1 cellular context compared by ENCODE assay signal in genomic region chr11:64786308-64786707, GRCh38.
TF ChIP-seq lines count a peak whose summit lies in the region.

No MANE protein-coding gene starts in this region.

TF ChIP-seq in K562, 482 proteins besides CTCF, POLR2A, EP300 and RAD21:
- TF ChIP-seq RFX7 (CRISPR knock-in tag; IDR thresholded peaks at IDR 0.05) (no peak), RBM17 (IDR thresholded peaks at IDR 0.05; ENCODE audit: borderline replicate concordance, low read depth, low read length) (no peak), ZNF263 (CRISPR knock-in tag; IDR thresholded peaks at IDR 0.05; ENCODE audit: borderline replicate concordance) (peak; percentile 62; the same call in 1 of the 2 replicates), GTF2B (IDR thresholded peaks at IDR 0.05; ENCODE audit: extremely low read depth, insufficient read length) (no peak), ZNF764 (CRISPR knock-in tag; IDR thresholded peaks at IDR 0.05; ENCODE audit: low read depth) (no peak), CXXC5 (CRISPR knock-in tag; IDR thresholded peaks at IDR 0.05) (no peak)
